In the genomic region with DNA sequence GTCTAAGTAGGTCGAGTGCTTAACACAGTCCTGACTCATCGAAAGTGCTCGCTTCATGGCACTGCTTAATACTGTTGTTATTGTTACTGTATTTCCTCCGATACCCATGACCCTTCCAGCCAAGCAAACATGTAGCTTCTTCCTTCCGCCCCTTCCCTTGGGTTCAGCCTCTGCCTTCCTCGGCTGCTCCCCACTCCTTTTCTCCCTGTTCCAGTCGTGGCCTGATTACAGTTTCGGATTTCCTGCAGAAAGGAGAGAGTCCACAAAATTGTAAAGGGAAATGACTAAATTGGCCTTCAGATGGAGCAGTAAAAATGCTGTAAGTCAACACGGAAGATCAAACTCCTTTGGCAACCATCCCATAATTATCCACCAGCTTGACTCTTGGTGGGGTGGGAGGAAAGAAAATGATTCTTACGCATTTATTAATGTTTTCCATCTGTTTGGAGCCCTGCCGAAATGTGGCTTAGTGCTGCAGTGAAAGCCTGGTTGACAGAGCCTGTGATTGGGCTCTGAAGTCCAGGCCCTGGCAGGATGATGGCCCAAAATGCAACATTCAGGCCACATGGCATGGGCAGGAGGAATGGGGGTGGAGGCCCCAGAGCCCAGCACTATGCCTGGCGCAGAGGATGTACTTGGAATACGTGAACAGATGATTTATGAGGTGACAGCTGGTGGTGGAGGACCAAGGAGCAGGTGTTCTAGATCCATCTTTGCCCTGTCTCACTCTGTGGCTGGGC, we compare ENCODE assay signal across 1 cellular context.
TF ChIP-seq lines count a peak whose summit lies in the region.

No MANE protein-coding gene starts in this region.

TF ChIP-seq in endothelial cell of umbilical vein, 7 proteins besides CTCF, POLR2A, EP300 and RAD21:
- TF ChIP-seq POLR2AphosphoS5 (IDR thresholded peaks at IDR 0.05; ENCODE audit: insufficient read depth, low read depth, low read length) (peak; percentile 82), GATA2 (IDR thresholded peaks at IDR 0.05; ENCODE audit: insufficient read depth, insufficient read length, low read depth, low read length) (peak; percentile 84), FOS (IDR thresholded peaks at IDR 0.05; ENCODE audit: borderline replicate concordance, insufficient read depth, low read length) (peak; percentile 90), MYC (IDR thresholded peaks at IDR 0.05; ENCODE audit: low read depth, low read length) (no peak), JUN (IDR thresholded peaks at IDR 0.05; ENCODE audit: borderline replicate concordance, insufficient read depth, insufficient read length, low read depth) (peak; percentile 59)
- TF ChIP-seq, protein P1, sequence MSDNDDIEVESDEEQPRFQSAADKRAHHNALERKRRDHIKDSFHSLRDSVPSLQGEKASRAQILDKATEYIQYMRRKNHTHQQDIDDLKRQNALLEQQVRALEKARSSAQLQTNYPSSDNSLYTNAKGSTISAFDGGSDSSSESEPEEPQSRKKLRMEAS (IDR thresholded peaks at IDR 0.05; ENCODE audit: insufficient read depth, insufficient read length), result no peak
TF ChIP-seq in endothelial cell of umbilical vein: peak in this region for 4.
